In the genomic region with DNA sequence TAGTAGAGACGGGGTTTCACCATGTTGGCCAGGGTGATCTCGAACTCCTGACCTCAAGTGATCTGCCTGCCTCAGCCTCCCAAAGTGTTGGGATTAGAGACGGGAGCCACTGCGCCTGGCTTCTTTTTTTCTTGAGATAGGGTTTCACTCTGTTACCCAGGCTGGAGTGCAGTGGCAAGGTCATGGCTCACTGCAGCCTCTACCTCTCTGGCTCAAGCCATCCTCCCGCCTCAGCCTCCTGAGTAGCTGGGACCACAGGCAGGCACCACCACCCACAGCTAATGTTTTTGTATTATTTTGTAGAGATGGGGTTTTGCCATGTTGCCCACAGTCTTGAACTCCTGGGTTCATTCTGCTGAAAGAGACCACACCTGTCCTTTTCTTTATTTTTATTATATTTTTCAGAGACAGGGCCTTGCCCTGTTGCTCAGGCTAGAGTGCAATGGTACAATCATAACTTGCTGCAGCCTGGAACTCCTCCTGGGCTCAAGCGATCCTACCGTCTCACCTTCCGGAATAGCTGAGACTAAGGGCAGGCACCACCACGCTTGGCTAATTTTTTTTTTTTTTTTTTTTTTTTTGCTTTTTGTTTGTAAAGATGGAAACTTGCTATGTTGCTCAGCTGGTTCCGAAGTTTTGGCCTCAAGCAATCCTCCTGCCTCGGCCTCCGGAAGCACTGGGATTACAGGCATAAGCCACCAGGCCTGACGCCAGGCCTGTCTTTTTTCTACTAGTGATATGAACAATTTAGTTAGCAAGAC, we compare ENCODE assay signal across 1 cellular context.
TF ChIP-seq lines count a peak whose summit lies in the region.

No MANE protein-coding gene starts in this region.

TF ChIP-seq in HCT116, 20 proteins besides CTCF, POLR2A, EP300 and RAD21 (continued from another document):
- TF ChIP-seq, protein P1, sequence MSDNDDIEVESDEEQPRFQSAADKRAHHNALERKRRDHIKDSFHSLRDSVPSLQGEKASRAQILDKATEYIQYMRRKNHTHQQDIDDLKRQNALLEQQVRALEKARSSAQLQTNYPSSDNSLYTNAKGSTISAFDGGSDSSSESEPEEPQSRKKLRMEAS (IDR thresholded peaks at IDR 0.05): no peak
- no peak for TF ChIP-seq FOSL1 (IDR thresholded peaks at IDR 0.05; ENCODE audit: low read depth)
- no peak for TF ChIP-seq EZH2 (IDR thresholded peaks at IDR 0.05)
- no peak for TF ChIP-seq ELF1 (IDR thresholded peaks at IDR 0.05; ENCODE audit: borderline replicate concordance, low read depth)
